ENCODE assay signal across 8 cellular contexts in the genomic region with DNA sequence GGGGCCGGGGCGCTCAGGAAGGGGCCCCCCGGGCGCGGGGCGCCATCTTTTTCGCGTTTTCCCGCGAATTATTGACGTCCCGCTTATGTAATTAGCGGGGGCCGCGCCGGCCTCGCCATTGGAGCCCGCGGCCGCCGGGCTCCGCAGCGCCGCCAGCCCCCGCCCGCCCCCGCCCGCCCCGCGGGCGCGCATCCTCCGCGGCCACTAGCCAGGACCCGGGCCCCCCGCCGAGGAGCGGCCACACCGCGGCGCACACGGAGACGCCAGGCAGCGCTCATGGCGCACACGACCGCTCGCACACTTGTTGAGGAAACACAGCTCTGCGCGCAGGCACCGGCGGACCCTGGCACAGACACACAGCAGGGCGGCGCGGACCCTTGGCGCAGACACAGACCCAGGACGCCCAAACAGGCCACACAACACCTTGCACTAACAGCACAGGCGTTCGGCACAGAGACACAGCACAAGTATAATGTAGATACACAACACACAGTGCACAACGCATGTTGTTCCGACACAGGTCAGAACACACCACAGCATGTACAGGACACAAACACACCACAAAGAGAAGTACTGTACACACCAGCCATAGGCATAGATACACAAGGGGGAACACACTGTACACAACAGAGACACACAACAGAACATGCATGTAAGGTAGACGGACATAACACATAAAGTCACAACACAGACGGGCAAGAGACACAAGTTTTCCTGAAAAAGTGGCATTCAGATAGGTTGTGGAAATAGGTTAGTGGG. TPM values are rescaled to one million over a fixed set of nuclear protein-coding genes. Genes with fewer than 3 reads are reported as not detected.
DNase-seq lines count a peak whose midpoint lies in the region; ATAC-seq and TF ChIP-seq lines count a peak whose summit lies in the region.

No MANE protein-coding gene starts in this region.

- H2AFZ ChIP-seq in GM23248, result peak overlapping the region; percentile 90
- peak overlapping the region; percentile 62 for H2AFZ ChIP-seq in parathyroid adenoma

- H3K9ac ChIP-seq in GM23248 (peak overlapping the region; percentile 63), parathyroid adenoma (no peak overlapping the region)

- H3K27ac ChIP-seq in GM23248, result no peak overlapping the region
- H3K27ac ChIP-seq in SJCRH30, result peak overlapping the region; percentile 34; the same call in 1 of the 2 replicates
- H3K27ac ChIP-seq in heart left ventricle, result peak overlapping the region; percentile 82 to 97 (median 92)
- H3K27ac ChIP-seq in parathyroid adenoma, result no peak overlapping the region

- DNase-seq in EL (peak; percentile 76), GM23248 (peak; percentile 72), SJCRH30 (peak; percentile 70 to 71), heart left ventricle (peak; percentile 51 to 88 (median 73))
- peak; percentile 83 for DNase-seq in activated naive CD8-positive, alpha-beta T cell treated with anti-CD3 and anti-CD28 coated beads, Interleukin-2, amount 10 ng/mL, durations not matched to agents 7 days and 5 days

- H3K27me3 ChIP-seq in GM23248 (replicated peaks; ENCODE audit: insufficient read depth), result no peaks in the 10 kb centered on the region
- no peaks in the 10 kb centered on the region for H3K27me3 ChIP-seq in SJCRH30
- H3K27me3 ChIP-seq in heart left ventricle, result no peaks in the 10 kb centered on the region
- no peaks in the 10 kb centered on the region for H3K27me3 ChIP-seq in parathyroid adenoma (ENCODE audit: control insufficient read depth, insufficient read depth, low read length)

- no peaks in the 10 kb centered on the region for H3K9me3 ChIP-seq in GM23248 (ENCODE audit: low read depth)
- no peaks in the 10 kb centered on the region for H3K9me3 ChIP-seq in SJCRH30 (replicated peaks)
- no peaks in the 10 kb centered on the region for H3K9me3 ChIP-seq in heart left ventricle
- H3K9me3 ChIP-seq in parathyroid adenoma (ENCODE audit: control insufficient read depth, low read length), result no peaks in the 10 kb centered on the region

- H4K20me1 ChIP-seq in GM23248 (ENCODE audit: insufficient read depth), result no peaks in the 10 kb centered on the region

- peak overlapping the region; percentile 71 for H3K4me3 ChIP-seq in GM23248
- H3K4me3 ChIP-seq in SJCRH30, result peak overlapping the region; percentile 74
- peak overlapping the region; percentile 35 to 86 (median 75) for H3K4me3 ChIP-seq in heart left ventricle
- H3K4me3 ChIP-seq in parathyroid adenoma (ENCODE audit: low read depth, low read length), result peak overlapping the region; percentile 52

- peak; percentile 35 for ATAC-seq in activated naive CD8-positive, alpha-beta T cell treated with anti-CD3 and anti-CD28 coated beads, Interleukin-2, amount 10 ng/mL, durations not matched to agents 7 days and 5 days (ENCODE audit: low read depth)
- ATAC-seq in heart left ventricle (peak in 3 of 4 donors; percentile 36 to 54 (median 52)), GM21786 (IDR thresholded peaks at IDR 0.05; ENCODE audit: unreplicated experiment) (no peak)

- H3K9me2 ChIP-seq in GM23248 (ENCODE audit: insufficient read depth), result no peaks in the 10 kb centered on the region

- H3K36me3 ChIP-seq in GM23248 (ENCODE audit: low read depth) (no peaks in the 10 kb centered on the region; the same call in 1 of the 2 replicates), SJCRH30 (no peaks in the 10 kb centered on the region; the same call in 1 of the 2 replicates), heart left ventricle (peaks cover 0 to 18% (median 0%) of the 10 kb centered on the region in 9 donors), parathyroid adenoma (ENCODE audit: control insufficient read depth, insufficient read depth, low read length) (no peaks in the 10 kb centered on the region)

- 9 to 10% methylated on average over 27 to 33 of the region's 63 CpGs for WGBS in GM23248 (ENCODE audit: low coverage in 1 of 2, low lambda C conversion rate in 2 of 2, missing lambda C conversion rate in 2 of 2), 2 experiments
- 2 to 5% (median 3%) methylated on average over 27 to 63 of the region's 63 CpGs for WGBS in heart left ventricle, 4 donors

- peaks cover 74% of the 10 kb centered on the region for H3K4me1 Mint-ChIP-seq in activated naive CD8-positive, alpha-beta T cell treated with anti-CD3 and anti-CD28 coated beads, Interleukin-2, amount 10 ng/mL, durations not matched to agents 7 days and 5 days

- H3F3A ChIP-seq in GM23248 (ENCODE audit: insufficient read depth), result no peaks in the 10 kb centered on the region

- in situ Hi-C loops in GM23248 (cut with MboI), result no loop called here

- POLR2A ChIA-PET in activated naive CD8-positive, alpha-beta T cell treated with anti-CD3 and anti-CD28 coated beads, Interleukin-2, amount 10 ng/mL, durations not matched to agents 7 days and 5 days (lab: Charles Lee), result interaction anchor here (0.5 to 9.9 kb wide), 17 partner anchors 9 to 253 kb away, joined by 3 to 210 read pairs (median 5); partner anchors contain the start of genes CNTRL, PSMD5 and TRAF1

- H3K4me2 ChIP-seq in GM23248 (ENCODE audit: unreplicated experiment), result peak overlapping the region; percentile 76
- peak overlapping the region; percentile 83 for H3K4me2 ChIP-seq in parathyroid adenoma (ENCODE audit: low read length)

- no peaks in the 10 kb centered on the region for H3K27me3 Mint-ChIP-seq in activated naive CD8-positive, alpha-beta T cell treated with anti-CD3 and anti-CD28 coated beads, Interleukin-2, amount 10 ng/mL, durations not matched to agents 7 days and 5 days

- H3K27ac Mint-ChIP-seq in activated naive CD8-positive, alpha-beta T cell treated with anti-CD3 and anti-CD28 coated beads, Interleukin-2, amount 10 ng/mL, durations not matched to agents 7 days and 5 days, result peak overlapping the region; percentile 100

- H3K4me1 ChIP-seq in GM23248 (ENCODE audit: insufficient read depth), result no peaks in the 10 kb centered on the region
- peaks cover 6% of the 10 kb centered on the region; the same call in 1 of the 2 replicates for H3K4me1 ChIP-seq in SJCRH30
- peaks cover 0 to 20% (median 6%) of the 10 kb centered on the region in 12 donors for H3K4me1 ChIP-seq in heart left ventricle
- peaks cover 2% of the 10 kb centered on the region for H3K4me1 ChIP-seq in parathyroid adenoma

- H3K79me2 ChIP-seq in GM23248 (ENCODE audit: insufficient read depth) (no peaks in the 10 kb centered on the region), parathyroid adenoma (no peaks in the 10 kb centered on the region)

- intact Hi-C loops in heart left ventricle (cut with DNase I), result loop anchor here (2.0 to 10.0 kb wide), 7 partner anchors 35 to 187 kb away; partner anchors contain the start of genes TRAF1 (in 2 of the 10), MEGF9 (in 1 of the 10) and PSMD5 (in 1 of the 10)

- peak overlapping the region; percentile 97 for H3K4me3 Mint-ChIP-seq in activated naive CD8-positive, alpha-beta T cell treated with anti-CD3 and anti-CD28 coated beads, Interleukin-2, amount 10 ng/mL, durations not matched to agents 7 days and 5 days

- peak; percentile 15; the same call in 1 of the 2 replicates for TF ChIP-seq CTCF in LNCAP (IDR thresholded peaks at IDR 0.05)
- peak in 5 of 12 donors; percentile 5 to 33 (median 13) for TF ChIP-seq CTCF in heart left ventricle (IDR thresholded peaks at IDR 0.05)
- TF ChIP-seq CTCF in parathyroid adenoma (IDR thresholded peaks at IDR 0.05), result no peak

- peaks cover 40% of the 10 kb centered on the region for H3K36me3 Mint-ChIP-seq in activated naive CD8-positive, alpha-beta T cell treated with anti-CD3 and anti-CD28 coated beads, Interleukin-2, amount 10 ng/mL, durations not matched to agents 7 days and 5 days

- H3K9me3 Mint-ChIP-seq in activated naive CD8-positive, alpha-beta T cell treated with anti-CD3 and anti-CD28 coated beads, Interleukin-2, amount 10 ng/mL, durations not matched to agents 7 days and 5 days, result no peaks in the 10 kb centered on the region

- no peak for TF ChIP-seq POLR2A in heart left ventricle (IDR thresholded peaks at IDR 0.05)

RNA-seq across cellular contexts. Expression of gene PHF19, which starts 0.5 kb away (rescaled TPM):
- total RNA-seq in GM23248 (2014; rRNA removed; shearing (Covaris generic)), result 16.7 and 28.2 TPM in 2 replicates
- polyA plus RNA-seq in GM23248 (2016; fragmentation: Nextera tagmentation; extraction: Ambion mirVana), result 15.1 and 17.1 TPM in 2 replicates
- total RNA-seq in SJCRH30 (2014; rRNA removed; shearing (Covaris generic)), result 20.2 and 24.1 TPM in 2 replicates
- 100 to 1,000 TPM; 248 to 253 TPM for total RNA-seq in activated naive CD8-positive, alpha-beta T cell treated with anti-CD3 and anti-CD28 coated beads, Interleukin-2, amount 10 ng/mL, durations not matched to agents 7 days and 5 days
- total RNA-seq in heart left ventricle, result 10 to 100 TPM in 8 of 9 donors, 1 to 10 TPM in 1; 9.6 to 28.0 (median 12.5) TPM
- polyA plus RNA-seq in heart left ventricle, result 10 to 100 TPM; 11.0 to 15.4 TPM

RNA-seq across cellular contexts. Expression of gene PSMD5, which starts 34.7 kb away (rescaled TPM):
- total RNA-seq in GM23248 (2014; rRNA removed; shearing (Covaris generic)), result 34.7 and 37.2 TPM in 2 replicates
- polyA plus RNA-seq in GM23248 (2016; fragmentation: Nextera tagmentation; extraction: Ambion mirVana), result 43.1 and 43.3 TPM in 2 replicates
- 49.0 and 54.1 TPM in 2 replicates for total RNA-seq in SJCRH30 (2014; rRNA removed; shearing (Covaris generic))
- total RNA-seq in activated naive CD8-positive, alpha-beta T cell treated with anti-CD3 and anti-CD28 coated beads, Interleukin-2, amount 10 ng/mL, durations not matched to agents 7 days and 5 days, result 10 to 100 TPM; 42.6 to 57.4 TPM
- 10 to 100 TPM; 10.2 to 17.9 (median 13.4) TPM for total RNA-seq in heart left ventricle
- polyA plus RNA-seq in heart left ventricle, result 10 to 100 TPM in 1 of 2 donors, 1 to 10 TPM in 1; 4.8 to 16.5 TPM

RNA-seq across cellular contexts. Expression of gene TRAF1, which starts 49.1 kb away (rescaled TPM):
- 0.38 and 0.54 TPM in 2 replicates for total RNA-seq in GM23248 (2014; rRNA removed; shearing (Covaris generic))
- polyA plus RNA-seq in GM23248 (2016; fragmentation: Nextera tagmentation; extraction: Ambion mirVana) (0.54 and 0.75 TPM in 2 replicates), heart left ventricle (1 to 10 TPM; 1.7 to 2.4 TPM)
- total RNA-seq in SJCRH30 (2014; rRNA removed; shearing (Covaris generic)), result 0.25 and 0.26 TPM in 2 replicates
- 100 to 1,000 TPM in 1 of 2 experiments, 10 to 100 TPM in 1; 97.1 to 102 TPM for total RNA-seq in activated naive CD8-positive, alpha-beta T cell treated with anti-CD3 and anti-CD28 coated beads, Interleukin-2, amount 10 ng/mL, durations not matched to agents 7 days and 5 days
- total RNA-seq in heart left ventricle, result 1 to 10 TPM in 7 of 9 donors, under 1 TPM in 2; 0.93 to 7.8 (median 1.8) TPM

Comparison
In these comparisons a context has a peak if more than half of its experiments do, and no peak if none do; other contexts are left out.
1. H3K27ac ChIP-seq: peak in SJCRH30 (single experiment) and heart left ventricle (12 of 12); none in GM23248 (single experiment) and parathyroid adenoma (single experiment).
2. RNA of gene TRAF1, which starts 49.1 kb away (total RNA-seq): 97.1 to 102 TPM in activated naive CD8-positive, alpha-beta T cell treated with anti-CD3 and anti-CD28 coated beads, Interleukin-2, amount 10 ng/mL, durations not matched to agents 7 days and 5 days; 0.93 to 7.8 TPM in heart left ventricle, 0.38 to 0.54 TPM in GM23248 and 0.25 to 0.26 TPM in SJCRH30; every median in the first group is over 10 times any median in the second.
3. Peak in every context shown above with its lines, with median percentiles within 50 percentile points of each other: DNase-seq and H3K4me3 ChIP-seq.